Comparison of ENCODE assay signal across 30 cellular contexts in genomic region chr15:33282226-33283020, GRCh38. TPM values are rescaled to one million over a fixed set of nuclear protein-coding genes. Genes with fewer than 3 reads are reported as not detected.
"Had no signal": no experiment of that assay in that cellular context is flagged by ENCODE, and none has a peak within 500 bp of the region (broad histone marks: within the 10 kb centered on the region; RNA-seq: fewer than 3 reads in every experiment).

No MANE protein-coding gene starts in this region.

- H3K36me3 Mint-ChIP-seq: activated CD8-positive, alpha-beta memory T cell treated with anti-CD3 and anti-CD28 coated beads, Interleukin-2, amount 10 ng/mL, durations not matched to agents 7 days and 5 days; activated naive CD8-positive, alpha-beta T cell treated with anti-CD3 and anti-CD28 coated beads for 36 hours; brain; naive thymus-derived CD8-positive, alpha-beta T cell; neural progenitor cell; stimulated activated effector memory CD8-positive, alpha-beta T cell treated with anti-CD3 and anti-CD28 coated beads, Interleukin-12 subunit alpha, Interleukin-12 subunit beta, amount 100 ng/mL, for 72 hours; WTC11 had no signal

- H3K9me3 ChIP-seq: adrenal gland, ascending aorta, gastrocnemius medialis, psoas muscle, sigmoid colon, tibial nerve had no signal

- H3K4me3 ChIP-seq: adrenal gland, ascending aorta, gastrocnemius medialis, neural progenitor cell, psoas muscle, sigmoid colon, tibial nerve had no signal

- H3K36me3 ChIP-seq: adrenal gland, ascending aorta, gastrocnemius medialis, neural progenitor cell, sigmoid colon, tibial nerve had no signal

- ATAC-seq: activated CD8-positive, alpha-beta memory T cell treated with anti-CD3 and anti-CD28 coated beads, Interleukin-2, amount 10 ng/mL, durations not matched to agents 7 days and 5 days; activated CD8-positive, alpha-beta T cell treated with anti-CD3 and anti-CD28 coated beads for 36 hours; gastrocnemius medialis; naive thymus-derived CD8-positive, alpha-beta T cell; psoas muscle; stimulated activated effector memory CD8-positive, alpha-beta T cell treated with anti-CD3 and anti-CD28 coated beads, Interleukin-12 subunit alpha, Interleukin-12 subunit beta, amount 100 ng/mL, for 72 hours; stimulated activated naive CD8-positive, alpha-beta T cell treated with anti-CD3 and anti-CD28 coated beads, Interleukin-15, amount 100 ng/mL, for 72 hours; WTC11 had no signal

- H3K79me2 ChIP-seq: parathyroid adenoma had no signal

- H3K27me3 Mint-ChIP-seq: activated CD8-positive, alpha-beta memory T cell treated with anti-CD3 and anti-CD28 coated beads, Interleukin-2, amount 10 ng/mL, durations not matched to agents 7 days and 5 days; activated CD8-positive, alpha-beta T cell treated with anti-CD3 and anti-CD28 coated beads for 36 hours; brain had no signal

- H3K4me3 Mint-ChIP-seq: activated CD8-positive, alpha-beta memory T cell treated with anti-CD3 and anti-CD28 coated beads, Interleukin-2, amount 10 ng/mL, durations not matched to agents 7 days and 5 days; activated CD8-positive, alpha-beta T cell treated with anti-CD3 and anti-CD28 coated beads for 36 hours; activated naive CD8-positive, alpha-beta T cell treated with anti-CD3 and anti-CD28 coated beads for 36 hours; brain; naive thymus-derived CD8-positive, alpha-beta T cell; neural progenitor cell; stimulated activated effector memory CD8-positive, alpha-beta T cell treated with anti-CD3 and anti-CD28 coated beads, Interleukin-12 subunit alpha, Interleukin-12 subunit beta, amount 100 ng/mL, for 72 hours; stimulated activated naive CD8-positive, alpha-beta T cell treated with anti-CD3 and anti-CD28 coated beads, Interleukin-15, amount 100 ng/mL, for 72 hours; WTC11 had no signal

- H3K27ac Mint-ChIP-seq: activated CD8-positive, alpha-beta memory T cell treated with anti-CD3 and anti-CD28 coated beads, Interleukin-2, amount 10 ng/mL, durations not matched to agents 7 days and 5 days; activated CD8-positive, alpha-beta T cell treated with anti-CD3 and anti-CD28 coated beads for 36 hours; activated naive CD8-positive, alpha-beta T cell treated with anti-CD3 and anti-CD28 coated beads for 36 hours; brain; naive thymus-derived CD8-positive, alpha-beta T cell; neural progenitor cell; stimulated activated effector memory CD8-positive, alpha-beta T cell treated with anti-CD3 and anti-CD28 coated beads, Interleukin-12 subunit alpha, Interleukin-12 subunit beta, amount 100 ng/mL, for 72 hours; stimulated activated naive CD8-positive, alpha-beta T cell treated with anti-CD3 and anti-CD28 coated beads, Interleukin-15, amount 100 ng/mL, for 72 hours; WTC11 had no signal

- H3K4me1 ChIP-seq: adrenal gland, ascending aorta, gastrocnemius medialis, neural progenitor cell, parathyroid adenoma, psoas muscle, sigmoid colon, tibial nerve had no signal

- H3K27ac ChIP-seq: adrenal gland, ascending aorta, epithelial cell of prostate, gastrocnemius medialis, neural progenitor cell, parathyroid adenoma, psoas muscle, sigmoid colon, tibial nerve had no signal

- H3K4me2 ChIP-seq: neural progenitor cell had no signal

- DNase-seq: activated CD4-positive, alpha-beta T cell treated with anti-CD3 and anti-CD28 coated beads for 1 hour; activated CD4-positive, alpha-beta T cell treated with anti-CD3 and anti-CD28 coated beads, Interleukin-2, amount 50 U/mL, for 1 hour; activated CD8-positive, alpha-beta memory T cell treated with anti-CD3 and anti-CD28 coated beads, Interleukin-2, amount 10 ng/mL, durations not matched to agents 7 days and 5 days; activated CD8-positive, alpha-beta T cell treated with anti-CD3 and anti-CD28 coated beads for 36 hours; activated effector memory CD4-positive, alpha-beta T cell treated with Interleukin-2 at 50 U/mL for 16 hours; activated naive CD4-positive, alpha-beta T cell treated with Interleukin-2 at 50 U/mL for 16 hours; activated naive CD8-positive, alpha-beta T cell treated with anti-CD3 and anti-CD28 coated beads for 36 hours; activated T-cell treated with anti-CD3 and anti-CD28 coated beads, Interleukin-2, amount 50 U/mL, for 48 hours; adrenal gland; dermis blood vessel endothelial cell; effector CD8-positive, alpha-beta T cell; gastrocnemius medialis; glutamatergic neuron; hippocampal formation; naive thymus-derived CD8-positive, alpha-beta T cell; occipital lobe; psoas muscle; sigmoid colon; small intestine; stimulated activated CD4-positive, alpha-beta T cell treated with anti-CD3 and anti-CD28 coated beads, Interleukin-4, amount 100 ng/mL, for 24 hours; stimulated activated naive CD8-positive, alpha-beta T cell treated with anti-CD3 and anti-CD28 coated beads, Interleukin-15, amount 100 ng/mL, for 72 hours; T-helper 2 cell had no signal

- H3K9ac ChIP-seq: neural progenitor cell, parathyroid adenoma had no signal

- H2AFZ ChIP-seq: neural progenitor cell, parathyroid adenoma had no signal

- H3K4me1 Mint-ChIP-seq: activated CD8-positive, alpha-beta memory T cell treated with anti-CD3 and anti-CD28 coated beads, Interleukin-2, amount 10 ng/mL, durations not matched to agents 7 days and 5 days; activated naive CD8-positive, alpha-beta T cell treated with anti-CD3 and anti-CD28 coated beads for 36 hours; brain; naive thymus-derived CD8-positive, alpha-beta T cell; neural progenitor cell; stimulated activated effector memory CD8-positive, alpha-beta T cell treated with anti-CD3 and anti-CD28 coated beads, Interleukin-12 subunit alpha, Interleukin-12 subunit beta, amount 100 ng/mL, for 72 hours; stimulated activated naive CD8-positive, alpha-beta T cell treated with anti-CD3 and anti-CD28 coated beads, Interleukin-15, amount 100 ng/mL, for 72 hours had no signal

- H3K27me3 ChIP-seq: adrenal gland, ascending aorta, gastrocnemius medialis, neural progenitor cell, sigmoid colon, tibial nerve had no signal

- H3K9me3 Mint-ChIP-seq: activated CD8-positive, alpha-beta T cell treated with anti-CD3 and anti-CD28 coated beads for 36 hours; activated naive CD8-positive, alpha-beta T cell treated with anti-CD3 and anti-CD28 coated beads for 36 hours; brain; neural progenitor cell; stimulated activated effector memory CD8-positive, alpha-beta T cell treated with anti-CD3 and anti-CD28 coated beads, Interleukin-12 subunit alpha, Interleukin-12 subunit beta, amount 100 ng/mL, for 72 hours; stimulated activated naive CD8-positive, alpha-beta T cell treated with anti-CD3 and anti-CD28 coated beads, Interleukin-15, amount 100 ng/mL, for 72 hours had no signal

RNA-seq across cellular contexts. Expression of gene RYR3, which starts 28.3 kb away (rescaled TPM):
- total RNA-seq: activated CD8-positive, alpha-beta memory T cell treated with anti-CD3 and anti-CD28 coated beads, Interleukin-2, amount 10 ng/mL, durations not matched to agents 7 days and 5 days; activated CD8-positive, alpha-beta T cell treated with anti-CD3 and anti-CD28 coated beads for 36 hours; activated naive CD8-positive, alpha-beta T cell treated with anti-CD3 and anti-CD28 coated beads for 36 hours; dermis blood vessel endothelial cell; naive thymus-derived CD8-positive, alpha-beta T cell had no signal
